Comparison of ENCODE assay signal across 8 cellular contexts in the genomic region with DNA sequence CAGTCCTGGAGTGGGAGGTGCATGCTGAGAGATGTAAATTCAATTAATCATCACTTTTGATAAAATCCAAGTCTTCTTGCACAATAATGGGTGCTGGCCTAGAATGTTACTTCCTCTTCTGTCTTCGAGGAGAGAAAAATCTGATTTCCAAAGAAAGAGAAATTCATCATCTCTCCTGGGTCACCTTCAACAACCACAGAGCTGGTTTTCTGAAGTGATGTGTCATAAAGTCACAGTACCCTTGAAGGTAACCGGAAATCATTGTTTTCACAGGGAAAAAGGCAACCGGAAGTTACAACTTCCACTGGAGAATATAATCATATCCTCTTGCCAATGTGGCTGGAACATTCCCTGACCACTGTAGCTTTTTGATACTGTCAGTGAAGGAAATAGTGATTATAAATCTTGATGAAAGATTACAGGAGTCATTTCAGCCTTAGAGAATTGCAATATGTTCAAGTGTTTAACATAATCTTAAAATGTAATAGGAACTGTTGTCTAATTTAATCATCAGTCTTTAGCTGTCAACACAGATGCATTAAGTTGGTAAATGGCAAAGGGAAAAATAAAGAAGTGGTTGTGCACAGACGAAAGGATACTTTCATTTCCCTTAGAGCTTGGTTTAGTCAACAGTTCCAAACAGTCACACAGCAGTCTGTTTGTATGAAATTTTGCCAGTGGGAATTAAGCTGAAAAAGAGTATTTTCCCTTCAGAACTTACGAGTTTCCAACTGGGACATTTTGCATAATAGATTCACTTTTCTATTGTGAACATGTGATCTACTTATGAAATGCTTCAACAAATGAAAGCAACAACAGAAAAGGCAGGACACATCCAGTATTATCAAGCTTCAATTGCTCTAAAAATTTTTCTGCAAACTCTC.
A peak's percentile ranks its signal among the peaks of the same experiment; 100 is the strongest.
DNase-seq lines count a peak whose midpoint lies in the region; ATAC-seq and TF ChIP-seq lines count a peak whose summit lies in the region.

No MANE protein-coding gene starts in this region.

- H3K4me3 ChIP-seq in HEK293 (ENCODE audit: low read depth, low read length) (no peak overlapping the region), esophagus muscularis mucosa (peak overlapping the region in 2 of 4 donors; percentile 6 to 19), parathyroid adenoma (ENCODE audit: low read depth, low read length) (no peak overlapping the region), prostate gland (no peak overlapping the region)

- no peak overlapping the region for H3K9ac ChIP-seq in parathyroid adenoma

- H3K79me2 ChIP-seq in parathyroid adenoma, result no peaks in the 10 kb centered on the region

- TF ChIP-seq CTCF in HEK293 (tag by site-specific recombination; IDR thresholded peaks at IDR 0.05), result no peak
- TF ChIP-seq CTCF in esophagus muscularis mucosa (IDR thresholded peaks at IDR 0.05), result no peak
- no peak for TF ChIP-seq CTCF in parathyroid adenoma (IDR thresholded peaks at IDR 0.05)
- TF ChIP-seq CTCF in prostate gland (IDR thresholded peaks at IDR 0.05), result no peak

- peak overlapping the region; percentile 41 for H2AFZ ChIP-seq in parathyroid adenoma

- H3K27me3 ChIP-seq in esophagus muscularis mucosa, result no peaks in the 10 kb centered on the region
- no peaks in the 10 kb centered on the region for H3K27me3 ChIP-seq in parathyroid adenoma (ENCODE audit: control insufficient read depth, insufficient read depth, low read length)
- H3K27me3 ChIP-seq in prostate gland (replicated peaks; ENCODE audit: insufficient read depth), result no peaks in the 10 kb centered on the region

- H3K4me1 ChIP-seq in HEK293 (ENCODE audit: control insufficient read depth, insufficient read depth, low read length), result no peaks in the 10 kb centered on the region
- H3K4me1 ChIP-seq in esophagus muscularis mucosa, result peaks cover 17 to 42% (median 39%) of the 10 kb centered on the region in 4 donors
- no peaks in the 10 kb centered on the region for H3K4me1 ChIP-seq in parathyroid adenoma
- H3K4me1 ChIP-seq in prostate gland (replicated peaks), result no peaks in the 10 kb centered on the region

- intact Hi-C loops in esophagus muscularis mucosa (cut with DNase I), result no loop called here
- intact Hi-C loops in prostate gland (cut with DNase I), result loop anchor here (5.0 to 10.0 kb wide), 2 partner anchors 42 to 106 kb away; a partner anchor contains a TSS

- no peak overlapping the region for H3K27ac ChIP-seq in HEK293 (ENCODE audit: extremely low read depth, low read depth, low read length)
- peak overlapping the region; percentile 60 to 72 (median 64) for H3K27ac ChIP-seq in esophagus muscularis mucosa (replicated peaks in 1 of 4)
- peak overlapping the region; percentile 21 for H3K27ac ChIP-seq in parathyroid adenoma
- H3K27ac ChIP-seq in prostate gland, result peak overlapping the region in 1 of 2 donors; percentile 59

- no peak for TF ChIP-seq EP300 in esophagus muscularis mucosa (IDR thresholded peaks at IDR 0.05)

- POLR2A ChIA-PET in HEK293 (lab: Yijun Ruan, JAX), result no interaction called here

- CTCF ChIA-PET in HEK293 (lab: Yijun Ruan, JAX), result no interaction called here

- ATAC-seq in SK-N-SH treated with all-trans-retinoic acid at 6 μM for 48 hours (peak; percentile 75), GM18909 (IDR thresholded peaks at IDR 0.05; ENCODE audit: poor library complexity, unreplicated experiment) (no peak)

- DNase-seq in esophagus muscularis mucosa (ENCODE audit: extremely low spot score), result no peak
- no peak for DNase-seq in C1 segment of cervical spinal cord (lab: John Stamatoyannopoulos, UW)
- DNase-seq in cerebellar cortex (ENCODE audit: low spot score), result no peak
- DNase-seq in prostate gland (ENCODE audit: low spot score), result no peak

- H3K36me3 ChIP-seq in HEK293 (ENCODE audit: control insufficient read depth in 2 of 2, insufficient read depth in 1 of 2, low read length in 2 of 2) (no peaks in the 10 kb centered on the region), esophagus muscularis mucosa (no peaks in the 10 kb centered on the region), parathyroid adenoma (ENCODE audit: control insufficient read depth, insufficient read depth, low read length) (no peaks in the 10 kb centered on the region), prostate gland (no peaks in the 10 kb centered on the region)

- H3K9me3 ChIP-seq in HEK293 (ENCODE audit: control insufficient read depth, insufficient read depth, low read depth, low read length) (no peaks in the 10 kb centered on the region), esophagus muscularis mucosa (no peaks in the 10 kb centered on the region), parathyroid adenoma (ENCODE audit: control insufficient read depth, low read length) (no peaks in the 10 kb centered on the region), prostate gland (no peaks in the 10 kb centered on the region)

- WGBS in esophagus muscularis mucosa, result 26% methylated on average over 5 of the region's 5 CpGs
- 26% methylated on average over 5 of the region's 5 CpGs for WGBS in prostate gland

- H3K4me2 ChIP-seq in parathyroid adenoma (ENCODE audit: low read length), result no peak overlapping the region

- TF ChIP-seq POLR2A in esophagus muscularis mucosa (IDR thresholded peaks at IDR 0.05; ENCODE audit: low read depth), result no peak
- no peak for TF ChIP-seq POLR2A in prostate gland (IDR thresholded peaks at IDR 0.05)

TF ChIP-seq in HEK293, 187 proteins besides CTCF, POLR2A, EP300 and RAD21:
- TF ChIP-seq SETDB1 (IDR thresholded peaks at IDR 0.05; ENCODE audit: insufficient read length, low read length) (peak; percentile 83), ZFHX2 (tag by site-specific recombination; conservative IDR thresholded peaks at IDR 0.05) (no peak), ZNF629 (tag by site-specific recombination; IDR thresholded peaks at IDR 0.05) (no peak)

TF ChIP-seq in SK-N-SH treated with all-trans-retinoic acid at 6 μM for 48 hours, 23 proteins besides CTCF, POLR2A, EP300 and RAD21:
- TF ChIP-seq ISL1 (CRISPR knock-in tag; IDR thresholded peaks at IDR 0.05) (peak; percentile 69), ZFP3 (CRISPR knock-in tag; IDR thresholded peaks at IDR 0.05) (no peak), ZC3H10 (CRISPR knock-in tag; IDR thresholded peaks at IDR 0.05) (no peak), TCF4 (CRISPR knock-in tag; IDR thresholded peaks at IDR 0.05; ENCODE audit: borderline replicate concordance) (no peak), ZNF70 (CRISPR knock-in tag; IDR thresholded peaks at IDR 0.05) (no peak)
- TF ChIP-seq, protein P1, sequence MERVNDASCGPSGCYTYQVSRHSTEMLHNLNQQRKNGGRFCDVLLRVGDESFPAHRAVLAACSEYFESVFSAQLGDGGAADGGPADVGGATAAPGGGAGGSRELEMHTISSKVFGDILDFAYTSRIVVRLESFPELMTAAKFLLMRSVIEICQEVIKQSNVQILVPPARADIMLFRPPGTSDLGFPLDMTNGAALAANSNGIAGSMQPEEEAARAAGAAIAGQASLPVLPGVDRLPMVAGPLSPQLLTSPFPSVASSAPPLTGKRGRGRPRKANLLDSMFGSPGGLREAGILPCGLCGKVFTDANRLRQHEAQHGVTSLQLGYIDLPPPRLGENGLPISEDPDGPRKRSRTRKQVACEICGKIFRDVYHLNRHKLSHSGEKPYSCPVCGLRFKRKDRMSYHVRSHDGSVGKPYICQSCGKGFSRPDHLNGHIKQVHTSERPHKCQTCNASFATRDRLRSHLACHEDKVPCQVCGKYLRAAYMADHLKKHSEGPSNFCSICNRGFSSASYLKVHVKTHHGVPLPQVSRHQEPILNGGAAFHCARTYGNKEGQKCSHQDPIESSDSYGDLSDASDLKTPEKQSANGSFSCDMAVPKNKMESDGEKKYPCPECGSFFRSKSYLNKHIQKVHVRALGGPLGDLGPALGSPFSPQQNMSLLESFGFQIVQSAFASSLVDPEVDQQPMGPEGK (CRISPR knock-in tag; IDR thresholded peaks at IDR 0.05; ENCODE audit: borderline replicate concordance), result no peak
